Comparison of ENCODE assay signal across 9 cellular contexts in genomic region chr15:49622561-49622960, GRCh38. TPM values are rescaled to one million over a fixed set of nuclear protein-coding genes. Genes with fewer than 3 reads are reported as not detected.
DNase-seq lines count a peak whose midpoint lies in the region; ATAC-seq, FAIRE-seq and TF ChIP-seq lines count a peak whose summit lies in the region.
"Had no signal": no experiment of that assay in that cellular context is flagged by ENCODE, and none has a peak within 500 bp of the region (broad histone marks: within the 10 kb centered on the region; RNA-seq: fewer than 3 reads in every experiment).

No MANE protein-coding gene starts in this region.

- no peak overlapping the region for H2AFZ ChIP-seq in OCI-LY7 (ENCODE audit: low read length)

- no TSS peak for BruUV-seq in OCI-LY7 (replicated peaks; lab: Mats Ljungman, UMichigan)

- intact Hi-C loops in OCI-LY7 (cut with micrococcal nuclease; ENCODE audit: unreplicated experiment): loop anchor here (10.0 kb wide), 1 partner anchor 1288 kb away; the partner anchor contains the start of gene DUT
- intact Hi-C loops in pancreas (cut with DNase I): no loop called here

- POLR2A ChIA-PET in OCI-LY7 (lab: Charles Lee): no interaction called here

- H3K27me3 Mint-ChIP-seq in endodermal cell (ENCODE audit: insufficient read depth): no peaks in the 10 kb centered on the region

- H3K4me3 ChIP-seq in OCI-LY7 (ENCODE audit: low read depth, low read length, poor library complexity, severe bottlenecking) (no peak overlapping the region), endodermal cell (ENCODE audit: low read length) (peak overlapping the region; percentile 97), pancreas (peak overlapping the region in 3 of 4 donors; percentile 61 to 72 (median 68))

- no peak for FAIRE-seq in pancreas (lab: Jason Lieb, UNC)

- no peaks in the 10 kb centered on the region for H4K20me1 ChIP-seq in OCI-LY7 (ENCODE audit: insufficient read depth, low read length)

- ATAC-seq in pancreas (no peak), GM18517 (IDR thresholded peaks at IDR 0.05; ENCODE audit: unreplicated experiment) (no peak)

- H3K9me3 Mint-ChIP-seq in endodermal cell: peaks cover 19% of the 10 kb centered on the region

- H3K27ac ChIP-seq in OCI-LY7 (ENCODE audit: low read depth, low read length, poor library complexity, severe bottlenecking): no peak overlapping the region
- no peak overlapping the region for H3K27ac ChIP-seq in endodermal cell (ENCODE audit: low read depth, low read length)
- H3K27ac ChIP-seq in pancreas: no peak overlapping the region

- CTCF ChIA-PET in OCI-LY7 (lab: Charles Lee; ENCODE audit: unreplicated experiment): no interaction called here

- H3K9ac ChIP-seq in endodermal cell (ENCODE audit: extremely low read depth, low read length, poor library complexity, severe bottlenecking): no peak overlapping the region

- peaks cover 37% of the 10 kb centered on the region for H3K36me3 Mint-ChIP-seq in endodermal cell (ENCODE audit: low read depth)

- H3K9me2 ChIP-seq in OCI-LY7 (ENCODE audit: insufficient read depth, low read length): no peaks in the 10 kb centered on the region

- peak overlapping the region; percentile 78 for H3K4me2 ChIP-seq in OCI-LY7 (ENCODE audit: low read length)

- H3K27me3 ChIP-seq in endodermal cell (ENCODE audit: control insufficient read depth, insufficient read depth, low read length, poor library complexity, severe bottlenecking) (no peaks in the 10 kb centered on the region), pancreas (no peaks in the 10 kb centered on the region)

- H3K9me3 ChIP-seq in OCI-LY7 (ENCODE audit: low read length) (peaks cover 22% of the 10 kb centered on the region; the same call in 1 of the 2 replicates), endodermal cell (ENCODE audit: control insufficient read depth, low read length) (peaks cover 32% of the 10 kb centered on the region), pancreas (no peaks in the 10 kb centered on the region)

- peaks cover 17% of the 10 kb centered on the region for H3K4me1 ChIP-seq in OCI-LY7 (ENCODE audit: insufficient read depth, low read length, poor library complexity, severe bottlenecking)
- no peaks in the 10 kb centered on the region for H3K4me1 ChIP-seq in endodermal cell (ENCODE audit: control insufficient read depth, insufficient read depth, low read length)
- peaks cover 12 to 13% (median 13%) of the 10 kb centered on the region in 3 donors for H3K4me1 ChIP-seq in pancreas

- H3K4me3 Mint-ChIP-seq in endodermal cell: peak overlapping the region; percentile 90

- H3K4me1 Mint-ChIP-seq in endodermal cell: peaks cover 21% of the 10 kb centered on the region

- H3K79me2 ChIP-seq in OCI-LY7 (ENCODE audit: insufficient read depth, low read depth, low read length): peaks cover 18% of the 10 kb centered on the region; the same call in 1 of the 2 replicates

- WGBS in endodermal cell (ENCODE audit: insufficient coverage in 1 of 2, insufficient read length in 1 of 2), 2 experiments: 89 to 100% methylated on average over 2 of the region's 3 CpGs
- 42 to 44% methylated on average over 3 of the region's 3 CpGs for WGBS in pancreas, 2 donors

- H3K36me3 ChIP-seq in OCI-LY7 (ENCODE audit: insufficient read depth, low read length) (peaks cover 36% of the 10 kb centered on the region), endodermal cell (ENCODE audit: control insufficient read depth, insufficient read depth, low read length) (peaks cover 39% of the 10 kb centered on the region), pancreas (peaks cover 4 to 10% (median 8%) of the 10 kb centered on the region in 3 donors)

- TF ChIP-seq CTCF in OCI-LY7 (conservative IDR thresholded peaks at IDR 0.05; ENCODE audit: low read length): no peak; the same call in 1 of the 2 replicates
- TF ChIP-seq CTCF in endodermal cell (conservative IDR thresholded peaks at IDR 0.05): peak; percentile 64
- no peak for TF ChIP-seq CTCF in pancreas (IDR thresholded peaks at IDR 0.05)

- H3K27ac Mint-ChIP-seq in endodermal cell: no peak overlapping the region

- DNase-seq in ELR (ENCODE audit: low read depth) (peak; percentile 25), OCI-LY7 (ENCODE audit: low spot score) (no peak), endodermal cell (peak; percentile 64), pancreas (no peak), NCI-H146 (lab: John Stamatoyannopoulos, UW) (no peak), NCI-H1092 treated with DMSO at 0.1 percent for 48 hours (lab: John Stamatoyannopoulos, UW) (no peak)
- DNase-seq: NCI-H1694 treated with DMSO at 0.1 percent for 48 hours; stimulated activated CD4-positive, alpha-beta T cell treated with anti-CD3 and anti-CD28 coated beads, Interleukin-4, amount 100 ng/mL, for 24 hours had no signal

RNA-seq across cellular contexts. Expression of gene DTWD1, which starts 1.7 kb away (rescaled TPM):
- 6.8 and 9.4 TPM in 2 replicates for total RNA-seq in OCI-LY7 (2014; rRNA removed; shearing (Covaris generic))
- total RNA-seq in OCI-LY7 (2022) (18.1 and 19.2 TPM in 2 replicates), endodermal cell (10 to 100 TPM; 39.6 to 40.4 TPM), pancreas (10 to 100 TPM; 18.4 to 31.6 (median 24.8) TPM)
- polyA plus RNA-seq in endodermal cell (2013, experiment 1 of 2): 29.1 TPM
- 35.9 TPM for polyA plus RNA-seq in endodermal cell (2013, experiment 2 of 2)
- 10 to 100 TPM; 21.1 to 21.6 TPM for polyA plus RNA-seq in pancreas

RNA-seq across cellular contexts. Expression of gene FAM227B, which starts 1.9 kb away (rescaled TPM):
- 2.9 and 3.2 TPM in 2 replicates for total RNA-seq in OCI-LY7 (2014; rRNA removed; shearing (Covaris generic))
- total RNA-seq in OCI-LY7 (2022): 5.1 and 6.2 TPM in 2 replicates
- total RNA-seq in endodermal cell: 1 to 10 TPM; 7.5 to 8.5 TPM
- 8.4 TPM for polyA plus RNA-seq in endodermal cell (2013, experiment 1 of 2)
- 8.6 TPM for polyA plus RNA-seq in endodermal cell (2013, experiment 2 of 2)
- 1 to 10 TPM; 3.1 to 6.2 (median 4.1) TPM for total RNA-seq in pancreas
- polyA plus RNA-seq in pancreas: 1 to 10 TPM; 3.4 to 6.5 TPM

Comparison
In these comparisons a context has a peak if more than half of its experiments do, and no peak if none do; other contexts are left out.
1. DNase-seq: peak in ELR (single experiment) and endodermal cell (single experiment); none in OCI-LY7 (single experiment), pancreas (0 of 6), NCI-H146 (single experiment) and NCI-H1092 treated with DMSO at 0.1 percent for 48 hours (single experiment).